ENCODE assay signal across 9 cellular contexts in the genomic region with DNA sequence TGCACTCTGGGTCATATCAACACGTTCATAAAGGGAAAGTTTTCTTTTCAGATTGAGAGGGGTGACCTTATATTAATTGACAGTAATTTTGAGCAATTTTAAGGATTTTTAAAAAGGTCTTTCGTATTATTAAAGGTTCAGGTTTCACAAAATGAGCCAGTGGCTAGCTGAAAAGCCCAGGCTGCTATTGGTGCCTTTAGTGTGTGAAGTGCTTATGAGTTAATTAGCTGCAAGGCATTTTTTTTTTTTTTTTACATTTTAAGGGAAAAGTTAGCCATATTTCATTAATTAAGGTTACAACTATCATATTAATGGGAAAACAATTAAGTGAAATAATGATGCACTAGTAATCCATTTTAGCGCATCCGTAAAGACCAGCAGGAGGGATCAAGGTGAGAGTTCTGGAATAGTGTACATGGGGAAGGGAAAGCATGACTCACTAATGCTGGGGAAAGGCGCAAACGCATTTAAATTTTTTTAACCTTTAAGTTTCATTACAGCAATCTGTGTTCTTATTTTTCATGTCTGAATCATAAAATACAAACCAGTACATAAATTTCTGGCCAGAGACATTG.
DNase-seq lines count a peak whose midpoint lies in the region; ATAC-seq lines count a peak whose summit lies in the region.
"Had no signal": no experiment of that assay in that cellular context is flagged by ENCODE, and none has a peak within 500 bp of the region (broad histone marks: within the 10 kb centered on the region; RNA-seq: fewer than 3 reads in every experiment).

No MANE protein-coding gene starts in this region.

- no peaks in the 10 kb centered on the region for H3K9me3 ChIP-seq in right cardiac atrium (ENCODE audit: control insufficient read depth, low read length)

- POLR2A ChIA-PET in naive thymus-derived CD8-positive, alpha-beta T cell (lab: Charles Lee) = no interaction called here

- no peaks in the 10 kb centered on the region for H3K27me3 Mint-ChIP-seq in naive thymus-derived CD8-positive, alpha-beta T cell

- no peak overlapping the region for H3K4me3 ChIP-seq in right cardiac atrium (ENCODE audit: low read length)

- H3K27ac Mint-ChIP-seq in naive thymus-derived CD8-positive, alpha-beta T cell = no peak overlapping the region

- peak overlapping the region; percentile 47 for H3K27ac ChIP-seq in right cardiac atrium (ENCODE audit: low read length)

- H3K4me1 Mint-ChIP-seq in naive thymus-derived CD8-positive, alpha-beta T cell = peaks cover 0 to 8% (median 5%) of the 10 kb centered on the region in 4 donors

- H3K36me3 Mint-ChIP-seq in naive thymus-derived CD8-positive, alpha-beta T cell = peaks cover 0 to 15% (median 7%) of the 10 kb centered on the region in 3 donors

- no peaks in the 10 kb centered on the region for H3K4me1 ChIP-seq in right cardiac atrium (ENCODE audit: control insufficient read depth, insufficient read depth, low read length)

- ATAC-seq in GM18519 (IDR thresholded peaks at IDR 0.05; ENCODE audit: low FRiP score, unreplicated experiment) (peak; percentile 14), GM21825 (IDR thresholded peaks at IDR 0.05; ENCODE audit: unreplicated experiment) (peak; percentile 34), HG03558 (IDR thresholded peaks at IDR 0.05; ENCODE audit: extremely low read depth, unreplicated experiment) (peak; percentile 12), right cardiac atrium (no peak)
- no peak for ATAC-seq in naive thymus-derived CD8-positive, alpha-beta T cell

- DNase-seq in right cardiac atrium (no peak), GF-D8 (lab: John Stamatoyannopoulos, UW) (no peak), HCEC 1CT (no peak)
- no peak for DNase-seq in activated CD4-positive, alpha-beta T cell treated with anti-CD3 and anti-CD28 coated beads, Interleukin-2, amount 50 U/mL, for 4 hours
- DNase-seq in naive thymus-derived CD8-positive, alpha-beta T cell = no peak
- DNase-seq: central memory CD4-positive, alpha-beta T cell had no signal

- no peaks in the 10 kb centered on the region for H3K27me3 ChIP-seq in right cardiac atrium (ENCODE audit: control insufficient read depth, insufficient read depth)

- WGBS in right cardiac atrium = 73% methylated on average over 6 of the region's 6 CpGs

- intact Hi-C loops in right cardiac atrium (cut with DNase I) = no loop called here

- H3K9me3 Mint-ChIP-seq in naive thymus-derived CD8-positive, alpha-beta T cell = no peaks in the 10 kb centered on the region

- no peak overlapping the region for H3K4me3 Mint-ChIP-seq in naive thymus-derived CD8-positive, alpha-beta T cell

Comparison
In these comparisons a context has a peak if more than half of its experiments do, and no peak if none do; other contexts are left out.
1. ATAC-seq: peak in GM18519 (single experiment), GM21825 (single experiment) and HG03558 (single experiment); none in right cardiac atrium (0 of 2) and naive thymus-derived CD8-positive, alpha-beta T cell (0 of 2).